ENCODE assay signal across 1 cellular context in genomic region chr12:77299001-77299400, GRCh38.
TF ChIP-seq lines count a peak whose summit lies in the region.

No MANE protein-coding gene starts in this region.

TF ChIP-seq in H1, 55 proteins besides CTCF, POLR2A, EP300 and RAD21:
- TF ChIP-seq GABPA (IDR thresholded peaks at IDR 0.05; ENCODE audit: borderline replicate concordance, insufficient read depth, low read length) (no peak), HDAC6 (IDR thresholded peaks at IDR 0.05; ENCODE audit: low read depth, low read length) (no peak), KDM1A (IDR thresholded peaks at IDR 0.05; ENCODE audit: borderline replicate concordance, low read length) (no peak), GTF2F1 (IDR thresholded peaks at IDR 0.05; ENCODE audit: borderline replicate concordance, low read depth, low read length) (no peak), BACH1 (IDR thresholded peaks at IDR 0.05; ENCODE audit: low read length) (no peak)
- TF ChIP-seq, protein P1, sequence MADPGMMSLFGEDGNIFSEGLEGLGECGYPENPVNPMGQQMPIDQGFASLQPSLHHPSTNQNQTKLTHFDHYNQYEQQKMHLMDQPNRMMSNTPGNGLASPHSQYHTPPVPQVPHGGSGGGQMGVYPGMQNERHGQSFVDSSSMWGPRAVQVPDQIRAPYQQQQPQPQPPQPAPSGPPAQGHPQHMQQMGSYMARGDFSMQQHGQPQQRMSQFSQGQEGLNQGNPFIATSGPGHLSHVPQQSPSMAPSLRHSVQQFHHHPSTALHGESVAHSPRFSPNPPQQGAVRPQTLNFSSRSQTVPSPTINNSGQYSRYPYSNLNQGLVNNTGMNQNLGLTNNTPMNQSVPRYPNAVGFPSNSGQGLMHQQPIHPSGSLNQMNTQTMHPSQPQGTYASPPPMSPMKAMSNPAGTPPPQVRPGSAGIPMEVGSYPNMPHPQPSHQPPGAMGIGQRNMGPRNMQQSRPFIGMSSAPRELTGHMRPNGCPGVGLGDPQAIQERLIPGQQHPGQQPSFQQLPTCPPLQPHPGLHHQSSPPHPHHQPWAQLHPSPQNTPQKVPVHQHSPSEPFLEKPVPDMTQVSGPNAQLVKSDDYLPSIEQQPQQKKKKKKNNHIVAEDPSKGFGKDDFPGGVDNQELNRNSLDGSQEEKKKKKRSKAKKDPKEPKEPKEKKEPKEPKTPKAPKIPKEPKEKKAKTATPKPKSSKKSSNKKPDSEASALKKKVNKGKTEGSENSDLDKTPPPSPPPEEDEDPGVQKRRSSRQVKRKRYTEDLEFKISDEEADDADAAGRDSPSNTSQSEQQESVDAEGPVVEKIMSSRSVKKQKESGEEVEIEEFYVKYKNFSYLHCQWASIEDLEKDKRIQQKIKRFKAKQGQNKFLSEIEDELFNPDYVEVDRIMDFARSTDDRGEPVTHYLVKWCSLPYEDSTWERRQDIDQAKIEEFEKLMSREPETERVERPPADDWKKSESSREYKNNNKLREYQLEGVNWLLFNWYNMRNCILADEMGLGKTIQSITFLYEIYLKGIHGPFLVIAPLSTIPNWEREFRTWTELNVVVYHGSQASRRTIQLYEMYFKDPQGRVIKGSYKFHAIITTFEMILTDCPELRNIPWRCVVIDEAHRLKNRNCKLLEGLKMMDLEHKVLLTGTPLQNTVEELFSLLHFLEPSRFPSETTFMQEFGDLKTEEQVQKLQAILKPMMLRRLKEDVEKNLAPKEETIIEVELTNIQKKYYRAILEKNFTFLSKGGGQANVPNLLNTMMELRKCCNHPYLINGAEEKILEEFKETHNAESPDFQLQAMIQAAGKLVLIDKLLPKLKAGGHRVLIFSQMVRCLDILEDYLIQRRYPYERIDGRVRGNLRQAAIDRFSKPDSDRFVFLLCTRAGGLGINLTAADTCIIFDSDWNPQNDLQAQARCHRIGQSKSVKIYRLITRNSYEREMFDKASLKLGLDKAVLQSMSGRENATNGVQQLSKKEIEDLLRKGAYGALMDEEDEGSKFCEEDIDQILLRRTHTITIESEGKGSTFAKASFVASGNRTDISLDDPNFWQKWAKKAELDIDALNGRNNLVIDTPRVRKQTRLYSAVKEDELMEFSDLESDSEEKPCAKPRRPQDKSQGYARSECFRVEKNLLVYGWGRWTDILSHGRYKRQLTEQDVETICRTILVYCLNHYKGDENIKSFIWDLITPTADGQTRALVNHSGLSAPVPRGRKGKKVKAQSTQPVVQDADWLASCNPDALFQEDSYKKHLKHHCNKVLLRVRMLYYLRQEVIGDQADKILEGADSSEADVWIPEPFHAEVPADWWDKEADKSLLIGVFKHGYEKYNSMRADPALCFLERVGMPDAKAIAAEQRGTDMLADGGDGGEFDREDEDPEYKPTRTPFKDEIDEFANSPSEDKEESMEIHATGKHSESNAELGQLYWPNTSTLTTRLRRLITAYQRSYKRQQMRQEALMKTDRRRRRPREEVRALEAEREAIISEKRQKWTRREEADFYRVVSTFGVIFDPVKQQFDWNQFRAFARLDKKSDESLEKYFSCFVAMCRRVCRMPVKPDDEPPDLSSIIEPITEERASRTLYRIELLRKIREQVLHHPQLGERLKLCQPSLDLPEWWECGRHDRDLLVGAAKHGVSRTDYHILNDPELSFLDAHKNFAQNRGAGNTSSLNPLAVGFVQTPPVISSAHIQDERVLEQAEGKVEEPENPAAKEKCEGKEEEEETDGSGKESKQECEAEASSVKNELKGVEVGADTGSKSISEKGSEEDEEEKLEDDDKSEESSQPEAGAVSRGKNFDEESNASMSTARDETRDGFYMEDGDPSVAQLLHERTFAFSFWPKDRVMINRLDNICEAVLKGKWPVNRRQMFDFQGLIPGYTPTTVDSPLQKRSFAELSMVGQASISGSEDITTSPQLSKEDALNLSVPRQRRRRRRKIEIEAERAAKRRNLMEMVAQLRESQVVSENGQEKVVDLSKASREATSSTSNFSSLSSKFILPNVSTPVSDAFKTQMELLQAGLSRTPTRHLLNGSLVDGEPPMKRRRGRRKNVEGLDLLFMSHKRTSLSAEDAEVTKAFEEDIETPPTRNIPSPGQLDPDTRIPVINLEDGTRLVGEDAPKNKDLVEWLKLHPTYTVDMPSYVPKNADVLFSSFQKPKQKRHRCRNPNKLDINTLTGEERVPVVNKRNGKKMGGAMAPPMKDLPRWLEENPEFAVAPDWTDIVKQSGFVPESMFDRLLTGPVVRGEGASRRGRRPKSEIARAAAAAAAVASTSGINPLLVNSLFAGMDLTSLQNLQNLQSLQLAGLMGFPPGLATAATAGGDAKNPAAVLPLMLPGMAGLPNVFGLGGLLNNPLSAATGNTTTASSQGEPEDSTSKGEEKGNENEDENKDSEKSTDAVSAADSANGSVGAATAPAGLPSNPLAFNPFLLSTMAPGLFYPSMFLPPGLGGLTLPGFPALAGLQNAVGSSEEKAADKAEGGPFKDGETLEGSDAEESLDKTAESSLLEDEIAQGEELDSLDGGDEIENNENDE (IDR thresholded peaks at IDR 0.05; ENCODE audit: insufficient replicate concordance, low read length) = no peak
